In genomic region chr11:70788247-70789022, GRCh38 we compare ENCODE assay signal across 2 cellular contexts.
A peak's percentile ranks its signal among the peaks of the same experiment; 100 is the strongest.
TF ChIP-seq lines count a peak whose summit lies in the region.

No MANE protein-coding gene starts in this region.

TF ChIP-seq in IMR-90, 13 proteins besides CTCF, POLR2A, EP300 and RAD21 (continued from another document):
- no peak for TF ChIP-seq USF2 (IDR thresholded peaks at IDR 0.05; ENCODE audit: low read depth, low read length)
- peak; percentile 97 for TF ChIP-seq FOS (IDR thresholded peaks at IDR 0.05; ENCODE audit: low read depth, low read length)

TF ChIP-seq in K562, 482 proteins besides CTCF, POLR2A, EP300 and RAD21 (continued from another document):
- no peak for TF ChIP-seq E2F5 (CRISPR knock-in tag; IDR thresholded peaks at IDR 0.05)
- peak; percentile 96 for TF ChIP-seq FOSL1 (tag; conservative IDR thresholded peaks at IDR 0.05)
- no peak for TF ChIP-seq SMC3 (conservative IDR thresholded peaks at IDR 0.05; ENCODE audit: insufficient read depth, low read depth, low read length)
- TF ChIP-seq SOX6 (IDR thresholded peaks at IDR 0.05) = peak; percentile 59; the same call in 1 of the 2 replicates
- TF ChIP-seq ETV1 (tag; conservative IDR thresholded peaks at IDR 0.05; ENCODE audit: low read depth) = 0 out of 2 replicates have a peak, but pooled peaks have one; percentile 33
- peak; percentile 78 for TF ChIP-seq ATF3 (IDR thresholded peaks at IDR 0.05)
- TF ChIP-seq ATF3 (CRISPR knock-in tag; conservative IDR thresholded peaks at IDR 0.05) = no peak
- TF ChIP-seq GATAD2A (IDR thresholded peaks at IDR 0.05) = no peak
- peak; percentile 56; the same call in 1 of the 2 replicates for TF ChIP-seq ARID1B (IDR thresholded peaks at IDR 0.05)
- no peak for TF ChIP-seq BRF2 (IDR thresholded peaks at IDR 0.05; ENCODE audit: borderline replicate concordance, insufficient read depth, insufficient read length)
- peak; percentile 74; the same call in 1 of the 2 replicates for TF ChIP-seq JUN (IDR thresholded peaks at IDR 0.05; ENCODE audit: borderline replicate concordance, low read depth, low read length)
- no peak for TF ChIP-seq JUN (CRISPR knock-in tag; IDR thresholded peaks at IDR 0.05; ENCODE audit: borderline replicate concordance)
- no peak for TF ChIP-seq ERF (CRISPR knock-in tag; IDR thresholded peaks at IDR 0.05)
- no peak for TF ChIP-seq ILF3 (IDR thresholded peaks at IDR 0.05; ENCODE audit: borderline replicate concordance)
- TF ChIP-seq EGR1 (conservative IDR thresholded peaks at IDR 0.05) = peak; percentile 45
- peak; percentile 62; the same call in 1 of the 2 replicates for TF ChIP-seq BHLHE40 (IDR thresholded peaks at IDR 0.05; ENCODE audit: low read length)
- TF ChIP-seq CREBBP (IDR thresholded peaks at IDR 0.05; ENCODE audit: low read depth, low read length) = no peak
- peak; percentile 49; the same call in 1 of the 2 replicates for TF ChIP-seq SMARCA4 (IDR thresholded peaks at IDR 0.05)
